In the genomic region with DNA sequence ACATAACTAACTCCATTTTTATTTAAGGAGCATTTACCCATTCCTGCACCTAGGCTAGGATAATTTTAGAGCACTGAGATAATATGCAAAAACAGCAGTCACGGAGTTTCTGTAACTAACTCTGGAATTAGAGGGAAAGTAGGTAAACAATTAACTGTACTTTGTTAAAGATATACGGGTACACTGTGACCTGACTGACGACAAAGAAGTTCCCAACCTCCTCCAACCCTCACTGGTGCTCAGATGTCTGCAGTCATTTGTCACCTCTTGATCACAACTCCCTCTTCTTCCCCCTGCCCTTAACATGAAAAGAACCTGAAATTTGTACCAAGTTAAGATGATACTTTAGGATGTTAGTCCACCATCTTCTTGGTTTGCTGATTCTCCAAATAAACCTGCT, we compare ENCODE assay signal across 22 cellular contexts. TPM values are rescaled to one million over a fixed set of nuclear protein-coding genes. Genes with fewer than 3 reads are reported as not detected.
DNase-seq lines count a peak whose midpoint lies in the region; ATAC-seq and TF ChIP-seq lines count a peak whose summit lies in the region.
"Had no signal": no experiment of that assay in that cellular context is flagged by ENCODE, and none has a peak within 500 bp of the region (broad histone marks: within the 10 kb centered on the region; RNA-seq: fewer than 3 reads in every experiment).

No MANE protein-coding gene starts in this region.

- TF ChIP-seq CTCF in nephron progenitor cell (IDR thresholded peaks at IDR 0.05) (no peak), GM10266 (IDR thresholded peaks at IDR 0.05; ENCODE audit: control insufficient read depth, insufficient read depth, low read depth, missing control alignments) (no peak)

- ATAC-seq in left ventricle myocardium superior = peak; percentile 36
- ATAC-seq in Right ventricle myocardium superior (ENCODE audit: poor library complexity) = no peak

- DNase-seq in left ventricle myocardium superior = no peak
- no peak for DNase-seq in Right ventricle myocardium superior
- peak; percentile 10 for DNase-seq in left kidney (ENCODE audit: low read depth, low spot score)
- no peak for DNase-seq in nephron progenitor cell
- no peak for DNase-seq in NCI-H774 (lab: John Stamatoyannopoulos, UW)
- no peak for DNase-seq in GM10266 (ENCODE audit: extremely low spot score)
- DNase-seq in 8988T = no peak
- DNase-seq: ACHN; BE2C; C1 segment of cervical spinal cord; CD4-positive, alpha-beta memory T cell; CD4-positive, CD25-positive, alpha-beta regulatory T cell; CD8-positive, alpha-beta memory T cell; COR-L47; DMS 273 treated with DMSO at 0.1 percent for 48 hours; DMS153; DMS53; DMS79; DND-41; EL; GDM1 had no signal

- intact Hi-C loops in left ventricle myocardium superior (cut with micrococcal nuclease) = loop anchor here (10.0 kb wide), 1 partner anchor 73 kb away; no protein-coding TSS in a partner anchor
- intact Hi-C loops in Right ventricle myocardium superior (cut with DNase I) = no loop called here

- H3K9me3 Mint-ChIP-seq in nephron progenitor cell = no peaks in the 10 kb centered on the region
- H3K9me3 Mint-ChIP-seq: CD14-positive monocyte; CD4-positive, alpha-beta memory T cell; CD4-positive, CD25-positive, alpha-beta regulatory T cell; CD8-positive, alpha-beta memory T cell had no signal

- no peaks in the 10 kb centered on the region for H3K27me3 Mint-ChIP-seq in nephron progenitor cell (ENCODE audit: low read depth, poor library complexity)
- H3K27me3 Mint-ChIP-seq: CD4-positive, alpha-beta memory T cell had no signal

- H3K36me3 Mint-ChIP-seq in nephron progenitor cell (ENCODE audit: low read depth) = peaks cover 16% of the 10 kb centered on the region
- H3K36me3 Mint-ChIP-seq: CD4-positive, alpha-beta memory T cell; CD4-positive, CD25-positive, alpha-beta regulatory T cell; CD8-positive, alpha-beta memory T cell had no signal

- peak overlapping the region; percentile 84 for H3K27ac Mint-ChIP-seq in nephron progenitor cell
- H3K27ac Mint-ChIP-seq: CD14-positive monocyte; CD4-positive, CD25-positive, alpha-beta regulatory T cell had no signal

- H3K4me1 Mint-ChIP-seq in nephron progenitor cell = peaks cover 7% of the 10 kb centered on the region
- H3K4me1 Mint-ChIP-seq: CD4-positive, alpha-beta memory T cell; CD8-positive, alpha-beta memory T cell had no signal

- no peak overlapping the region for H3K4me3 Mint-ChIP-seq in nephron progenitor cell
- H3K4me3 Mint-ChIP-seq: CD14-positive monocyte; CD4-positive, alpha-beta memory T cell; CD4-positive, CD25-positive, alpha-beta regulatory T cell; CD8-positive, alpha-beta memory T cell had no signal

RNA-seq across cellular contexts. Expression of gene TAPT1, which starts 42.0 kb away (rescaled TPM):
- total RNA-seq in left ventricle myocardium superior (40.9 TPM), Right ventricle myocardium superior (39.5 TPM)
